Comparison of ENCODE assay signal across 1 cellular context in the genomic region with DNA sequence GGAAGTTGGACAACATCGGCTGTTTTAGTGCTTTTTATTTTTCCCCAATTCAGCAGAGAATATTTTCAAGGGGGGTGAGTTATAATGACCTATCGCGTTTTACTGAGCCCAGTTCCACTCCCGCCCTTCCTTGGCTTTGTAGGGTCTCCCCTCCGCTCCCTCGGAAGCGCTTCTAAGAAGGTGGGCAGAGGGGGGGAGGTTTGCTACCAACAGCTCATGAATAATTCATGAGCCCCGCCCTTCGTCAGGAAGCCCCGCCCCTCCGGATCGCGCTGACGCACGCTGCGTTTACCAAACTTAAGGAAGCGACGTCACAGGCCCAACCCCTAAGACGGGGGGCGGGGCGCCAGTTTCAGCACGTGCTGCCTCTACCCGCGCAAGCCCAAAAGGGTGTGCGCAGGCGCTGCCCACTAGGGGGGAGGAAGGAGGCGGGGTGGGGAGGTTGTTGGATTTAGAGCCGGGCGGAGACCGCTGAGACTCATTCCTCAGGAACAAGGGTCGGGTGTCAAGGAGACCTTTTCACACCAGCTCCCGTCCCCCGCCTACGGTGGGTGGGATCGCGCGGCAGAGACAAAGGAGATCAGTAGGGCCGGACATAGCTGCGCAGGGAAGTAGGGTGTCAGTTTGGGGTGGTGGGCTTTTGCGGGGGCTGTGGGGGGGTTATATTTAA.
TF ChIP-seq lines count a peak whose summit lies in the region.

No MANE protein-coding gene starts in this region.

TF ChIP-seq in HEK293, 187 proteins besides CTCF, POLR2A, EP300 and RAD21 (continued from another document and continues in another):
- TF ChIP-seq, protein P1, sequence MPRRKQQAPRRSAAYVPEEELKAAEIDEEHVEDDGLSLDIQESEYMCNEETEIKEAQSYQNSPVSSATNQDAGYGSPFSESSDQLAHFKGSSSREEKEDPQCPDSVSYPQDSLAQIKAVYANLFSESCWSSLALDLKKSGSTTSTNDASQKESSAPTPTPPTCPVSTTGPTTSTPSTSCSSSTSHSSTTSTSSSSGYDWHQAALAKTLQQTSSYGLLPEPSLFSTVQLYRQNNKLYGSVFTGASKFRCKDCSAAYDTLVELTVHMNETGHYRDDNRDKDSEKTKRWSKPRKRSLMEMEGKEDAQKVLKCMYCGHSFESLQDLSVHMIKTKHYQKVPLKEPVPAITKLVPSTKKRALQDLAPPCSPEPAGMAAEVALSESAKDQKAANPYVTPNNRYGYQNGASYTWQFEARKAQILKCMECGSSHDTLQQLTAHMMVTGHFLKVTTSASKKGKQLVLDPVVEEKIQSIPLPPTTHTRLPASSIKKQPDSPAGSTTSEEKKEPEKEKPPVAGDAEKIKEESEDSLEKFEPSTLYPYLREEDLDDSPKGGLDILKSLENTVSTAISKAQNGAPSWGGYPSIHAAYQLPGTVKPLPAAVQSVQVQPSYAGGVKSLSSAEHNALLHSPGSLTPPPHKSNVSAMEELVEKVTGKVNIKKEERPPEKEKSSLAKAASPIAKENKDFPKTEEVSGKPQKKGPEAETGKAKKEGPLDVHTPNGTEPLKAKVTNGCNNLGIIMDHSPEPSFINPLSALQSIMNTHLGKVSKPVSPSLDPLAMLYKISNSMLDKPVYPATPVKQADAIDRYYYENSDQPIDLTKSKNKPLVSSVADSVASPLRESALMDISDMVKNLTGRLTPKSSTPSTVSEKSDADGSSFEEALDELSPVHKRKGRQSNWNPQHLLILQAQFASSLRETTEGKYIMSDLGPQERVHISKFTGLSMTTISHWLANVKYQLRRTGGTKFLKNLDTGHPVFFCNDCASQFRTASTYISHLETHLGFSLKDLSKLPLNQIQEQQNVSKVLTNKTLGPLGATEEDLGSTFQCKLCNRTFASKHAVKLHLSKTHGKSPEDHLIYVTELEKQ (tag by site-specific recombination; IDR thresholded peaks at IDR 0.05; ENCODE audit: borderline replicate concordance) = peak; percentile 58; the same call in 1 of the 2 replicates
- TF ChIP-seq TRIM28 (IDR thresholded peaks at IDR 0.05; ENCODE audit: borderline replicate concordance, low read length) = no peak
- TF ChIP-seq, protein P2, sequence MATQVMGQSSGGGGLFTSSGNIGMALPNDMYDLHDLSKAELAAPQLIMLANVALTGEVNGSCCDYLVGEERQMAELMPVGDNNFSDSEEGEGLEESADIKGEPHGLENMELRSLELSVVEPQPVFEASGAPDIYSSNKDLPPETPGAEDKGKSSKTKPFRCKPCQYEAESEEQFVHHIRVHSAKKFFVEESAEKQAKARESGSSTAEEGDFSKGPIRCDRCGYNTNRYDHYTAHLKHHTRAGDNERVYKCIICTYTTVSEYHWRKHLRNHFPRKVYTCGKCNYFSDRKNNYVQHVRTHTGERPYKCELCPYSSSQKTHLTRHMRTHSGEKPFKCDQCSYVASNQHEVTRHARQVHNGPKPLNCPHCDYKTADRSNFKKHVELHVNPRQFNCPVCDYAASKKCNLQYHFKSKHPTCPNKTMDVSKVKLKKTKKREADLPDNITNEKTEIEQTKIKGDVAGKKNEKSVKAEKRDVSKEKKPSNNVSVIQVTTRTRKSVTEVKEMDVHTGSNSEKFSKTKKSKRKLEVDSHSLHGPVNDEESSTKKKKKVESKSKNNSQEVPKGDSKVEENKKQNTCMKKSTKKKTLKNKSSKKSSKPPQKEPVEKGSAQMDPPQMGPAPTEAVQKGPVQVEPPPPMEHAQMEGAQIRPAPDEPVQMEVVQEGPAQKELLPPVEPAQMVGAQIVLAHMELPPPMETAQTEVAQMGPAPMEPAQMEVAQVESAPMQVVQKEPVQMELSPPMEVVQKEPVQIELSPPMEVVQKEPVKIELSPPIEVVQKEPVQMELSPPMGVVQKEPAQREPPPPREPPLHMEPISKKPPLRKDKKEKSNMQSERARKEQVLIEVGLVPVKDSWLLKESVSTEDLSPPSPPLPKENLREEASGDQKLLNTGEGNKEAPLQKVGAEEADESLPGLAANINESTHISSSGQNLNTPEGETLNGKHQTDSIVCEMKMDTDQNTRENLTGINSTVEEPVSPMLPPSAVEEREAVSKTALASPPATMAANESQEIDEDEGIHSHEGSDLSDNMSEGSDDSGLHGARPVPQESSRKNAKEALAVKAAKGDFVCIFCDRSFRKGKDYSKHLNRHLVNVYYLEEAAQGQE (tag by site-specific recombination; IDR thresholded peaks at IDR 0.05) = 0 out of 2 replicates have a peak, but pooled peaks have one; percentile 5
- TF ChIP-seq, protein P3, sequence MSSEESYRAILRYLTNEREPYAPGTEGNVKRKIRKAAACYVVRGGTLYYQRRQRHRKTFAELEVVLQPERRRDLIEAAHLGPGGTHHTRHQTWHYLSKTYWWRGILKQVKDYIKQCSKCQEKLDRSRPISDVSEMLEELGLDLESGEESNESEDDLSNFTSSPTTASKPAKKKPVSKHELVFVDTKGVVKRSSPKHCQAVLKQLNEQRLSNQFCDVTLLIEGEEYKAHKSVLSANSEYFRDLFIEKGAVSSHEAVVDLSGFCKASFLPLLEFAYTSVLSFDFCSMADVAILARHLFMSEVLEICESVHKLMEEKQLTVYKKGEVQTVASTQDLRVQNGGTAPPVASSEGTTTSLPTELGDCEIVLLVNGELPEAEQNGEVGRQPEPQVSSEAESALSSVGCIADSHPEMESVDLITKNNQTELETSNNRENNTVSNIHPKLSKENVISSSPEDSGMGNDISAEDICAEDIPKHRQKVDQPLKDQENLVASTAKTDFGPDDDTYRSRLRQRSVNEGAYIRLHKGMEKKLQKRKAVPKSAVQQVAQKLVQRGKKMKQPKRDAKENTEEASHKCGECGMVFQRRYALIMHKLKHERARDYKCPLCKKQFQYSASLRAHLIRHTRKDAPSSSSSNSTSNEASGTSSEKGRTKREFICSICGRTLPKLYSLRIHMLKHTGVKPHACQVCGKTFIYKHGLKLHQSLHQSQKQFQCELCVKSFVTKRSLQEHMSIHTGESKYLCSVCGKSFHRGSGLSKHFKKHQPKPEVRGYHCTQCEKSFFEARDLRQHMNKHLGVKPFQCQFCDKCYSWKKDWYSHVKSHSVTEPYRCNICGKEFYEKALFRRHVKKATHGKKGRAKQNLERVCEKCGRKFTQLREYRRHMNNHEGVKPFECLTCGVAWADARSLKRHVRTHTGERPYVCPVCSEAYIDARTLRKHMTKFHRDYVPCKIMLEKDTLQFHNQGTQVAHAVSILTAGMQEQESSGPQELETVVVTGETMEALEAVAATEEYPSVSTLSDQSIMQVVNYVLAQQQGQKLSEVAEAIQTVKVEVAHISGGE (tag by site-specific recombination; conservative IDR thresholded peaks at IDR 0.05; ENCODE audit: low read depth) = no peak
- no peak for TF ChIP-seq RBAK (tag by site-specific recombination; IDR thresholded peaks at IDR 0.05)
- no peak for TF ChIP-seq ZNF473 (tag by site-specific recombination; IDR thresholded peaks at IDR 0.05)
- TF ChIP-seq ZNF248 (tag by site-specific recombination; IDR thresholded peaks at IDR 0.05) = no peak
- TF ChIP-seq ZBTB48 (tag by site-specific recombination; IDR thresholded peaks at IDR 0.05) = no peak; the same call in 1 of the 2 replicates
- no peak for TF ChIP-seq ZNF121 (tag by site-specific recombination; IDR thresholded peaks at IDR 0.05)
- TF ChIP-seq ZNF175 (tag by site-specific recombination; IDR thresholded peaks at IDR 0.05) = no peak
- TF ChIP-seq, protein P4, sequence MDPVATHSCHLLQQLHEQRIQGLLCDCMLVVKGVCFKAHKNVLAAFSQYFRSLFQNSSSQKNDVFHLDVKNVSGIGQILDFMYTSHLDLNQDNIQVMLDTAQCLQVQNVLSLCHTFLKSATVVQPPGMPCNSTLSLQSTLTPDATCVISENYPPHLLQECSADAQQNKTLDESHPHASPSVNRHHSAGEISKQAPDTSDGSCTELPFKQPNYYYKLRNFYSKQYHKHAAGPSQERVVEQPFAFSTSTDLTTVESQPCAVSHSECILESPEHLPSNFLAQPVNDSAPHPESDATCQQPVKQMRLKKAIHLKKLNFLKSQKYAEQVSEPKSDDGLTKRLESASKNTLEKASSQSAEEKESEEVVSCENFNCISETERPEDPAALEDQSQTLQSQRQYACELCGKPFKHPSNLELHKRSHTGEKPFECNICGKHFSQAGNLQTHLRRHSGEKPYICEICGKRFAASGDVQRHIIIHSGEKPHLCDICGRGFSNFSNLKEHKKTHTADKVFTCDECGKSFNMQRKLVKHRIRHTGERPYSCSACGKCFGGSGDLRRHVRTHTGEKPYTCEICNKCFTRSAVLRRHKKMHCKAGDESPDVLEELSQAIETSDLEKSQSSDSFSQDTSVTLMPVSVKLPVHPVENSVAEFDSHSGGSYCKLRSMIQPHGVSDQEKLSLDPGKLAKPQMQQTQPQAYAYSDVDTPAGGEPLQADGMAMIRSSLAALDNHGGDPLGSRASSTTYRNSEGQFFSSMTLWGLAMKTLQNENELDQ (tag by site-specific recombination; IDR thresholded peaks at IDR 0.05; ENCODE audit: low read depth) = no peak
- no peak for TF ChIP-seq ZNF266 (tag by site-specific recombination; IDR thresholded peaks at IDR 0.05; ENCODE audit: low read depth)
- TF ChIP-seq MYNN (tag by site-specific recombination; IDR thresholded peaks at IDR 0.05; ENCODE audit: borderline replicate concordance) = no peak
- no peak for TF ChIP-seq SCRT1 (tag by site-specific recombination; IDR thresholded peaks at IDR 0.05; ENCODE audit: borderline replicate concordance)
- peak; percentile 93 for TF ChIP-seq KLF8 (tag by site-specific recombination; IDR thresholded peaks at IDR 0.05)
- TF ChIP-seq ZNF2 (tag by site-specific recombination; IDR thresholded peaks at IDR 0.05) = peak; percentile 18
- TF ChIP-seq ZNF10 (tag by site-specific recombination; IDR thresholded peaks at IDR 0.05) = no peak
- TF ChIP-seq ZFP69B (tag by site-specific recombination; IDR thresholded peaks at IDR 0.05) = peak; percentile 76
- TF ChIP-seq, protein P5, sequence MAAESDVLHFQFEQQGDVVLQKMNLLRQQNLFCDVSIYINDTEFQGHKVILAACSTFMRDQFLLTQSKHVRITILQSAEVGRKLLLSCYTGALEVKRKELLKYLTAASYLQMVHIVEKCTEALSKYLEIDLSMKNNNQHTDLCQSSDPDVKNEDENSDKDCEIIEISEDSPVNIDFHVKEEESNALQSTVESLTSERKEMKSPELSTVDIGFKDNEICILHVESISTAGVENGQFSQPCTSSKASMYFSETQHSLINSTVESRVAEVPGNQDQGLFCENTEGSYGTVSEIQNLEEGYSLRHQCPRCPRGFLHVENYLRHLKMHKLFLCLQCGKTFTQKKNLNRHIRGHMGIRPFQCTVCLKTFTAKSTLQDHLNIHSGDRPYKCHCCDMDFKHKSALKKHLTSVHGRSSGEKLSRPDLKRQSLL (tag by site-specific recombination; IDR thresholded peaks at IDR 0.05) = 0 out of 2 replicates have a peak, but pooled peaks have one; percentile 28
- no peak for TF ChIP-seq ZFP41 (tag by site-specific recombination; IDR thresholded peaks at IDR 0.05; ENCODE audit: borderline replicate concordance)
- peak; percentile 55; the same call in 1 of the 2 replicates for TF ChIP-seq KLF16 (tag by site-specific recombination; IDR thresholded peaks at IDR 0.05)
- no peak for TF ChIP-seq ZNF544 (tag by site-specific recombination; IDR thresholded peaks at IDR 0.05)
- no peak for TF ChIP-seq ZNF548 (tag by site-specific recombination; IDR thresholded peaks at IDR 0.05)
- TF ChIP-seq FEZF1 (tag by site-specific recombination; IDR thresholded peaks at IDR 0.05) = no peak
- TF ChIP-seq ZNF146 (tag by site-specific recombination; IDR thresholded peaks at IDR 0.05) = 0 out of 2 replicates have a peak, but pooled peaks have one; percentile 12
- TF ChIP-seq ZNF561 (tag by site-specific recombination; IDR thresholded peaks at IDR 0.05; ENCODE audit: borderline replicate concordance) = peak; percentile 54; the same call in 1 of the 2 replicates
- TF ChIP-seq, protein P6, sequence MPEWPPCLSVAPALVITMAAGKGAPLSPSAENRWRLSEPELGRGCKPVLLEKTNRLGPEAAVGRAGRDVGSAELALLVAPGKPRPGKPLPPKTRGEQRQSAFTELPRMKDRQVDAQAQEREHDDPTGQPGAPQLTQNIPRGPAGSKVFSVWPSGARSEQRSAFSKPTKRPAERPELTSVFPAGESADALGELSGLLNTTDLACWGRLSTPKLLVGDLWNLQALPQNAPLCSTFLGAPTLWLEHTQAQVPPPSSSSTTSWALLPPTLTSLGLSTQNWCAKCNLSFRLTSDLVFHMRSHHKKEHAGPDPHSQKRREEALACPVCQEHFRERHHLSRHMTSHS (tag by site-specific recombination; IDR thresholded peaks at IDR 0.05) = no peak
- TF ChIP-seq GFI1B (tag by site-specific recombination; IDR thresholded peaks at IDR 0.05) = peak; percentile 39; the same call in 1 of the 2 replicates
- TF ChIP-seq ZNF664 (tag by site-specific recombination; IDR thresholded peaks at IDR 0.05) = no peak
- TF ChIP-seq KLF10 (tag by site-specific recombination; IDR thresholded peaks at IDR 0.05) = peak; percentile 99
- no peak for TF ChIP-seq ZNF169 (tag by site-specific recombination; IDR thresholded peaks at IDR 0.05)
- TF ChIP-seq, protein P7, sequence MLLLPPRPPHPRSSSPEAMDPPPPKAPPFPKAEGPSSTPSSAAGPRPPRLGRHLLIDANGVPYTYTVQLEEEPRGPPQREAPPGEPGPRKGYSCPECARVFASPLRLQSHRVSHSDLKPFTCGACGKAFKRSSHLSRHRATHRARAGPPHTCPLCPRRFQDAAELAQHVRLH (tag by site-specific recombination; IDR thresholded peaks at IDR 0.05) = peak; percentile 33
- no peak for TF ChIP-seq ZNF768 (tag by site-specific recombination; IDR thresholded peaks at IDR 0.05)
- TF ChIP-seq ZNF274 (IDR thresholded peaks at IDR 0.05; ENCODE audit: low read length) = no peak
- TF ChIP-seq ZNF274 (tag by site-specific recombination; IDR thresholded peaks at IDR 0.05; ENCODE audit: borderline replicate concordance) = no peak
- TF ChIP-seq ZNF530 (tag by site-specific recombination; IDR thresholded peaks at IDR 0.05; ENCODE audit: low read depth) = no peak
- TF ChIP-seq ZNF394 (tag by site-specific recombination; IDR thresholded peaks at IDR 0.05; ENCODE audit: borderline replicate concordance) = peak; percentile 57
- TF ChIP-seq, protein P8, sequence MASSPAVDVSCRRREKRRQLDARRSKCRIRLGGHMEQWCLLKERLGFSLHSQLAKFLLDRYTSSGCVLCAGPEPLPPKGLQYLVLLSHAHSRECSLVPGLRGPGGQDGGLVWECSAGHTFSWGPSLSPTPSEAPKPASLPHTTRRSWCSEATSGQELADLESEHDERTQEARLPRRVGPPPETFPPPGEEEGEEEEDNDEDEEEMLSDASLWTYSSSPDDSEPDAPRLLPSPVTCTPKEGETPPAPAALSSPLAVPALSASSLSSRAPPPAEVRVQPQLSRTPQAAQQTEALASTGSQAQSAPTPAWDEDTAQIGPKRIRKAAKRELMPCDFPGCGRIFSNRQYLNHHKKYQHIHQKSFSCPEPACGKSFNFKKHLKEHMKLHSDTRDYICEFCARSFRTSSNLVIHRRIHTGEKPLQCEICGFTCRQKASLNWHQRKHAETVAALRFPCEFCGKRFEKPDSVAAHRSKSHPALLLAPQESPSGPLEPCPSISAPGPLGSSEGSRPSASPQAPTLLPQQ (tag by site-specific recombination; IDR thresholded peaks at IDR 0.05) = no peak
- TF ChIP-seq HOXA7 (CRISPR knock-in tag; IDR thresholded peaks at IDR 0.05; ENCODE audit: borderline replicate concordance) = no peak
- TF ChIP-seq ZNF776 (tag by site-specific recombination; IDR thresholded peaks at IDR 0.05; ENCODE audit: borderline replicate concordance) = no peak
- TF ChIP-seq ZNF843 (tag by site-specific recombination; IDR thresholded peaks at IDR 0.05) = no peak
- peak; percentile 88 for TF ChIP-seq KLF9 (tag by site-specific recombination; IDR thresholded peaks at IDR 0.05; ENCODE audit: low read depth)
- TF ChIP-seq ZNF677 (tag by site-specific recombination; IDR thresholded peaks at IDR 0.05) = no peak
